ENCODE assay signal across 2 cellular contexts in the genomic region with DNA sequence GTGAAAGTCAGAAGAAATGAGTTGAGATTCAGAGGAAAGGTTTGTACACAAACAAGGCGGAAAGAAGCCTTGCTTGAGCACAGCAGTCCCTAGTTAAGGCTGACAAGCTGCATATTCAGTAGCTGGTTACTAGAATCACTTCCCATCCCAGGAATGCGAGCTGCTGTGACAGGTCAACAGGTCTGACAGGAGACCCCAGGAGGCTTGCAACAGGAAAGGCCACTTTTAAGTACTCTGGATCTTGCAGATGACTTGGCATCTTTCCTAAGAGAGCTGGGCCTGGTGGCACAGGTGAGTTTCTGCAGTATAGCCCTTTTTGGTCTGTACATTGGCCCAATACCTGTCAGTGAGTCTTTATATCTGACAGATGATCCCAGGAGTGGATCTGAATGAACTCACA.
TF ChIP-seq lines count a peak whose summit lies in the region.

No MANE protein-coding gene starts in this region.

TF ChIP-seq in GM23338, 12 proteins besides CTCF, POLR2A, EP300 and RAD21:
- TF ChIP-seq, protein P1, sequence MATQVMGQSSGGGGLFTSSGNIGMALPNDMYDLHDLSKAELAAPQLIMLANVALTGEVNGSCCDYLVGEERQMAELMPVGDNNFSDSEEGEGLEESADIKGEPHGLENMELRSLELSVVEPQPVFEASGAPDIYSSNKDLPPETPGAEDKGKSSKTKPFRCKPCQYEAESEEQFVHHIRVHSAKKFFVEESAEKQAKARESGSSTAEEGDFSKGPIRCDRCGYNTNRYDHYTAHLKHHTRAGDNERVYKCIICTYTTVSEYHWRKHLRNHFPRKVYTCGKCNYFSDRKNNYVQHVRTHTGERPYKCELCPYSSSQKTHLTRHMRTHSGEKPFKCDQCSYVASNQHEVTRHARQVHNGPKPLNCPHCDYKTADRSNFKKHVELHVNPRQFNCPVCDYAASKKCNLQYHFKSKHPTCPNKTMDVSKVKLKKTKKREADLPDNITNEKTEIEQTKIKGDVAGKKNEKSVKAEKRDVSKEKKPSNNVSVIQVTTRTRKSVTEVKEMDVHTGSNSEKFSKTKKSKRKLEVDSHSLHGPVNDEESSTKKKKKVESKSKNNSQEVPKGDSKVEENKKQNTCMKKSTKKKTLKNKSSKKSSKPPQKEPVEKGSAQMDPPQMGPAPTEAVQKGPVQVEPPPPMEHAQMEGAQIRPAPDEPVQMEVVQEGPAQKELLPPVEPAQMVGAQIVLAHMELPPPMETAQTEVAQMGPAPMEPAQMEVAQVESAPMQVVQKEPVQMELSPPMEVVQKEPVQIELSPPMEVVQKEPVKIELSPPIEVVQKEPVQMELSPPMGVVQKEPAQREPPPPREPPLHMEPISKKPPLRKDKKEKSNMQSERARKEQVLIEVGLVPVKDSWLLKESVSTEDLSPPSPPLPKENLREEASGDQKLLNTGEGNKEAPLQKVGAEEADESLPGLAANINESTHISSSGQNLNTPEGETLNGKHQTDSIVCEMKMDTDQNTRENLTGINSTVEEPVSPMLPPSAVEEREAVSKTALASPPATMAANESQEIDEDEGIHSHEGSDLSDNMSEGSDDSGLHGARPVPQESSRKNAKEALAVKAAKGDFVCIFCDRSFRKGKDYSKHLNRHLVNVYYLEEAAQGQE (IDR thresholded peaks at IDR 0.05; ENCODE audit: unreplicated experiment): no peak
- no peak for TF ChIP-seq JUNB (IDR thresholded peaks at IDR 0.05; ENCODE audit: unreplicated experiment)
- TF ChIP-seq EZH2phosphoT487 (IDR thresholded peaks at IDR 0.05; ENCODE audit: unreplicated experiment): no peak
- no peak for TF ChIP-seq ZNF331 (CRISPR knock-in tag; IDR thresholded peaks at IDR 0.05; ENCODE audit: low read depth)
- TF ChIP-seq, protein P2, sequence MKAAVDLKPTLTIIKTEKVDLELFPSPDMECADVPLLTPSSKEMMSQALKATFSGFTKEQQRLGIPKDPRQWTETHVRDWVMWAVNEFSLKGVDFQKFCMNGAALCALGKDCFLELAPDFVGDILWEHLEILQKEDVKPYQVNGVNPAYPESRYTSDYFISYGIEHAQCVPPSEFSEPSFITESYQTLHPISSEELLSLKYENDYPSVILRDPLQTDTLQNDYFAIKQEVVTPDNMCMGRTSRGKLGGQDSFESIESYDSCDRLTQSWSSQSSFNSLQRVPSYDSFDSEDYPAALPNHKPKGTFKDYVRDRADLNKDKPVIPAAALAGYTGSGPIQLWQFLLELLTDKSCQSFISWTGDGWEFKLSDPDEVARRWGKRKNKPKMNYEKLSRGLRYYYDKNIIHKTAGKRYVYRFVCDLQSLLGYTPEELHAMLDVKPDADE (IDR thresholded peaks at IDR 0.05): no peak
- no peak for TF ChIP-seq POLR2AphosphoS5 (IDR thresholded peaks at IDR 0.05; ENCODE audit: low read depth)
- TF ChIP-seq CREB1 (CRISPR knock-in tag; IDR thresholded peaks at IDR 0.05; ENCODE audit: low read depth): no peak
- no peak for TF ChIP-seq STAT1 (IDR thresholded peaks at IDR 0.05; ENCODE audit: unreplicated experiment)
- TF ChIP-seq ZNF114 (CRISPR knock-in tag; IDR thresholded peaks at IDR 0.05): no peak
- no peak for TF ChIP-seq EZH2 (IDR thresholded peaks at IDR 0.05; ENCODE audit: low read depth, unreplicated experiment)
TF ChIP-seq in GM23338: peak in this region for 0.

TF ChIP-seq in H1, 55 proteins besides CTCF, POLR2A, EP300 and RAD21:
- no peak for TF ChIP-seq CREB1 (IDR thresholded peaks at IDR 0.05)
- no peak for TF ChIP-seq HDAC6 (IDR thresholded peaks at IDR 0.05; ENCODE audit: low read depth, low read length)
- TF ChIP-seq HDAC2 (IDR thresholded peaks at IDR 0.05; ENCODE audit: borderline replicate concordance in 1 of 2, low read depth in 2 of 2, low read length in 2 of 2): no peak
- TF ChIP-seq MAFK (IDR thresholded peaks at IDR 0.05; ENCODE audit: low read depth, low read length): peak; percentile 57; the same call in 1 of the 2 replicates
- TF ChIP-seq FOSL1 (IDR thresholded peaks at IDR 0.05; ENCODE audit: insufficient read depth, low read depth, low read length): no peak
- peak; percentile 90; a peak in 3 of 4 replicates for TF ChIP-seq SIN3A (conservative IDR thresholded peaks at IDR 0.05 in 1 of 2, IDR thresholded peaks at IDR 0.05 in 1 of 2; ENCODE audit: low read depth in 1 of 2, low read length in 2 of 2)
- no peak for TF ChIP-seq EGR1 (IDR thresholded peaks at IDR 0.05; ENCODE audit: borderline replicate concordance, low read depth, low read length)
- no peak for TF ChIP-seq TAF7 (optimal IDR thresholded peaks at IDR 0.05; ENCODE audit: borderline replicate concordance, low read depth, low read length)
- peak; percentile 27 for TF ChIP-seq NANOG (IDR thresholded peaks at IDR 0.05; ENCODE audit: insufficient read depth, low read depth, low read length, poor library complexity, severe bottlenecking)
- 0 out of 2 replicates have a peak, but pooled peaks have one; percentile 50 for TF ChIP-seq SP1 (IDR thresholded peaks at IDR 0.05; ENCODE audit: low read depth, low read length)
- peak; percentile 93 for TF ChIP-seq TEAD4 (IDR thresholded peaks at IDR 0.05; ENCODE audit: low read depth, low read length)
- TF ChIP-seq CEBPB (IDR thresholded peaks at IDR 0.05; ENCODE audit: low read depth, low read length): no peak
- no peak for TF ChIP-seq CHD2 (IDR thresholded peaks at IDR 0.05; ENCODE audit: low read length)
- TF ChIP-seq, protein P3, sequence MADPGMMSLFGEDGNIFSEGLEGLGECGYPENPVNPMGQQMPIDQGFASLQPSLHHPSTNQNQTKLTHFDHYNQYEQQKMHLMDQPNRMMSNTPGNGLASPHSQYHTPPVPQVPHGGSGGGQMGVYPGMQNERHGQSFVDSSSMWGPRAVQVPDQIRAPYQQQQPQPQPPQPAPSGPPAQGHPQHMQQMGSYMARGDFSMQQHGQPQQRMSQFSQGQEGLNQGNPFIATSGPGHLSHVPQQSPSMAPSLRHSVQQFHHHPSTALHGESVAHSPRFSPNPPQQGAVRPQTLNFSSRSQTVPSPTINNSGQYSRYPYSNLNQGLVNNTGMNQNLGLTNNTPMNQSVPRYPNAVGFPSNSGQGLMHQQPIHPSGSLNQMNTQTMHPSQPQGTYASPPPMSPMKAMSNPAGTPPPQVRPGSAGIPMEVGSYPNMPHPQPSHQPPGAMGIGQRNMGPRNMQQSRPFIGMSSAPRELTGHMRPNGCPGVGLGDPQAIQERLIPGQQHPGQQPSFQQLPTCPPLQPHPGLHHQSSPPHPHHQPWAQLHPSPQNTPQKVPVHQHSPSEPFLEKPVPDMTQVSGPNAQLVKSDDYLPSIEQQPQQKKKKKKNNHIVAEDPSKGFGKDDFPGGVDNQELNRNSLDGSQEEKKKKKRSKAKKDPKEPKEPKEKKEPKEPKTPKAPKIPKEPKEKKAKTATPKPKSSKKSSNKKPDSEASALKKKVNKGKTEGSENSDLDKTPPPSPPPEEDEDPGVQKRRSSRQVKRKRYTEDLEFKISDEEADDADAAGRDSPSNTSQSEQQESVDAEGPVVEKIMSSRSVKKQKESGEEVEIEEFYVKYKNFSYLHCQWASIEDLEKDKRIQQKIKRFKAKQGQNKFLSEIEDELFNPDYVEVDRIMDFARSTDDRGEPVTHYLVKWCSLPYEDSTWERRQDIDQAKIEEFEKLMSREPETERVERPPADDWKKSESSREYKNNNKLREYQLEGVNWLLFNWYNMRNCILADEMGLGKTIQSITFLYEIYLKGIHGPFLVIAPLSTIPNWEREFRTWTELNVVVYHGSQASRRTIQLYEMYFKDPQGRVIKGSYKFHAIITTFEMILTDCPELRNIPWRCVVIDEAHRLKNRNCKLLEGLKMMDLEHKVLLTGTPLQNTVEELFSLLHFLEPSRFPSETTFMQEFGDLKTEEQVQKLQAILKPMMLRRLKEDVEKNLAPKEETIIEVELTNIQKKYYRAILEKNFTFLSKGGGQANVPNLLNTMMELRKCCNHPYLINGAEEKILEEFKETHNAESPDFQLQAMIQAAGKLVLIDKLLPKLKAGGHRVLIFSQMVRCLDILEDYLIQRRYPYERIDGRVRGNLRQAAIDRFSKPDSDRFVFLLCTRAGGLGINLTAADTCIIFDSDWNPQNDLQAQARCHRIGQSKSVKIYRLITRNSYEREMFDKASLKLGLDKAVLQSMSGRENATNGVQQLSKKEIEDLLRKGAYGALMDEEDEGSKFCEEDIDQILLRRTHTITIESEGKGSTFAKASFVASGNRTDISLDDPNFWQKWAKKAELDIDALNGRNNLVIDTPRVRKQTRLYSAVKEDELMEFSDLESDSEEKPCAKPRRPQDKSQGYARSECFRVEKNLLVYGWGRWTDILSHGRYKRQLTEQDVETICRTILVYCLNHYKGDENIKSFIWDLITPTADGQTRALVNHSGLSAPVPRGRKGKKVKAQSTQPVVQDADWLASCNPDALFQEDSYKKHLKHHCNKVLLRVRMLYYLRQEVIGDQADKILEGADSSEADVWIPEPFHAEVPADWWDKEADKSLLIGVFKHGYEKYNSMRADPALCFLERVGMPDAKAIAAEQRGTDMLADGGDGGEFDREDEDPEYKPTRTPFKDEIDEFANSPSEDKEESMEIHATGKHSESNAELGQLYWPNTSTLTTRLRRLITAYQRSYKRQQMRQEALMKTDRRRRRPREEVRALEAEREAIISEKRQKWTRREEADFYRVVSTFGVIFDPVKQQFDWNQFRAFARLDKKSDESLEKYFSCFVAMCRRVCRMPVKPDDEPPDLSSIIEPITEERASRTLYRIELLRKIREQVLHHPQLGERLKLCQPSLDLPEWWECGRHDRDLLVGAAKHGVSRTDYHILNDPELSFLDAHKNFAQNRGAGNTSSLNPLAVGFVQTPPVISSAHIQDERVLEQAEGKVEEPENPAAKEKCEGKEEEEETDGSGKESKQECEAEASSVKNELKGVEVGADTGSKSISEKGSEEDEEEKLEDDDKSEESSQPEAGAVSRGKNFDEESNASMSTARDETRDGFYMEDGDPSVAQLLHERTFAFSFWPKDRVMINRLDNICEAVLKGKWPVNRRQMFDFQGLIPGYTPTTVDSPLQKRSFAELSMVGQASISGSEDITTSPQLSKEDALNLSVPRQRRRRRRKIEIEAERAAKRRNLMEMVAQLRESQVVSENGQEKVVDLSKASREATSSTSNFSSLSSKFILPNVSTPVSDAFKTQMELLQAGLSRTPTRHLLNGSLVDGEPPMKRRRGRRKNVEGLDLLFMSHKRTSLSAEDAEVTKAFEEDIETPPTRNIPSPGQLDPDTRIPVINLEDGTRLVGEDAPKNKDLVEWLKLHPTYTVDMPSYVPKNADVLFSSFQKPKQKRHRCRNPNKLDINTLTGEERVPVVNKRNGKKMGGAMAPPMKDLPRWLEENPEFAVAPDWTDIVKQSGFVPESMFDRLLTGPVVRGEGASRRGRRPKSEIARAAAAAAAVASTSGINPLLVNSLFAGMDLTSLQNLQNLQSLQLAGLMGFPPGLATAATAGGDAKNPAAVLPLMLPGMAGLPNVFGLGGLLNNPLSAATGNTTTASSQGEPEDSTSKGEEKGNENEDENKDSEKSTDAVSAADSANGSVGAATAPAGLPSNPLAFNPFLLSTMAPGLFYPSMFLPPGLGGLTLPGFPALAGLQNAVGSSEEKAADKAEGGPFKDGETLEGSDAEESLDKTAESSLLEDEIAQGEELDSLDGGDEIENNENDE (IDR thresholded peaks at IDR 0.05; ENCODE audit: insufficient replicate concordance, low read length): no peak
- no peak for TF ChIP-seq CBX8 (IDR thresholded peaks at IDR 0.05; ENCODE audit: borderline replicate concordance, low read depth, low read length)
- TF ChIP-seq JUN (IDR thresholded peaks at IDR 0.05; ENCODE audit: low read depth, low read length): no peak
- TF ChIP-seq POU5F1 (IDR thresholded peaks at IDR 0.05; ENCODE audit: low read depth, low read length): no peak
- TF ChIP-seq GTF2F1 (IDR thresholded peaks at IDR 0.05; ENCODE audit: borderline replicate concordance, low read depth, low read length): no peak
- no peak for TF ChIP-seq YY1 (IDR thresholded peaks at IDR 0.05; ENCODE audit: low read depth, low read length)
- no peak for TF ChIP-seq ASH2L (IDR thresholded peaks at IDR 0.05; ENCODE audit: low read length)
- TF ChIP-seq JUND (IDR thresholded peaks at IDR 0.05; ENCODE audit: low read length): no peak
- TF ChIP-seq BACH1 (IDR thresholded peaks at IDR 0.05; ENCODE audit: low read length): peak; percentile 54; the same call in 1 of the 2 replicates
